In genomic region chr12:75099215-75099614, GRCh38 we compare ENCODE assay signal across 15 cellular contexts.
DNase-seq lines count a peak whose midpoint lies in the region; ATAC-seq and TF ChIP-seq lines count a peak whose summit lies in the region.
"Had no signal": no experiment of that assay in that cellular context is flagged by ENCODE, and none has a peak within 500 bp of the region (broad histone marks: within the 10 kb centered on the region; RNA-seq: fewer than 3 reads in every experiment).

No MANE protein-coding gene starts in this region.

- in situ Hi-C loops in SK-MEL-5 (cut with HindIII; ENCODE audit: low pct_unique_long_range_greater_than_20kb, low sequenced_read_pairs), result no loop called here

- DNase-seq in HCEC 1CT, result peak; percentile 17
- peak; percentile 66 for DNase-seq in MM.1S
- peak; percentile 4 for DNase-seq in SK-MEL-5 (ENCODE audit: low read depth, low spot score)
- DNase-seq in foreskin melanocyte, result peak; percentile 80
- DNase-seq in DMS153 treated with DMSO at 0.1 percent for 48 hours (lab: John Stamatoyannopoulos, UW; ENCODE audit: unreplicated experiment), result no peak
- no peak for DNase-seq in Kasumi-1 (lab: John Stamatoyannopoulos, UW)
- DNase-seq in NCI-H1417 treated with DMSO at 0.1 percent for 48 hours (lab: John Stamatoyannopoulos, UW), result no peak
- DNase-seq: Calu3; CD8-positive, alpha-beta T cell; DND-41; EL; GOT3; H7 had no signal

- H3K9ac ChIP-seq in MM.1S (ENCODE audit: low read length), result no peak overlapping the region
- H3K9ac ChIP-seq: BLaER1 treated with 17β-estradiol and CSF1 and Interleukin-3, amounts not matched to agents 10 nM and 100 nM had no signal

- no peaks in the 10 kb centered on the region for H3F3A ChIP-seq in MM.1S (ENCODE audit: insufficient read depth, low read length)

- H3K4me2 ChIP-seq in MM.1S (ENCODE audit: low read depth, low read length), result peak overlapping the region; percentile 11; the same call in 1 of the 2 replicates
- H3K4me2 ChIP-seq: BLaER1 treated with 17β-estradiol and CSF1 and Interleukin-3, amounts not matched to agents 10 nM and 100 nM had no signal

- no peak for ATAC-seq in GM18909 (IDR thresholded peaks at IDR 0.05; ENCODE audit: poor library complexity, unreplicated experiment)
- ATAC-seq: CD8-positive, alpha-beta T cell had no signal

- H4K20me1 ChIP-seq in MM.1S (ENCODE audit: insufficient read depth, low read length), result no peaks in the 10 kb centered on the region
- H4K20me1 ChIP-seq: BLaER1 treated with 17β-estradiol and CSF1 and Interleukin-3, amounts not matched to agents 10 nM and 100 nM had no signal

- H3K27ac ChIP-seq in MM.1S (ENCODE audit: low read length), result peak overlapping the region; percentile 9; the same call in 1 of the 2 replicates
- H3K27ac ChIP-seq: BLaER1 treated with 17β-estradiol and CSF1 and Interleukin-3, amounts not matched to agents 10 nM and 100 nM had no signal

- no peaks in the 10 kb centered on the region for H3K36me3 ChIP-seq in MM.1S (replicated peaks; ENCODE audit: insufficient read depth, low read length)
- H3K36me3 ChIP-seq: BLaER1 treated with 17β-estradiol and CSF1 and Interleukin-3, amounts not matched to agents 10 nM and 100 nM had no signal

- no peaks in the 10 kb centered on the region for H3K9me3 ChIP-seq in MM.1S (replicated peaks; ENCODE audit: insufficient read depth, low read length)
- H3K9me3 ChIP-seq: BLaER1 treated with 17β-estradiol and CSF1 and Interleukin-3, amounts not matched to agents 10 nM and 100 nM had no signal

- H3K79me2 ChIP-seq in MM.1S (ENCODE audit: low read length), result no peaks in the 10 kb centered on the region

- H3K4me1 ChIP-seq in MM.1S (ENCODE audit: low read length), result peaks cover 18% of the 10 kb centered on the region
- H3K4me1 ChIP-seq: BLaER1 treated with 17β-estradiol and CSF1 and Interleukin-3, amounts not matched to agents 10 nM and 100 nM had no signal

- H3K27me3 ChIP-seq in MM.1S (replicated peaks; ENCODE audit: insufficient read depth, low read length), result no peaks in the 10 kb centered on the region
- H3K27me3 ChIP-seq: BLaER1 treated with 17β-estradiol and CSF1 and Interleukin-3, amounts not matched to agents 10 nM and 100 nM had no signal

- TF ChIP-seq CTCF in MM.1S (IDR thresholded peaks at IDR 0.05; ENCODE audit: low read length), result no peak

- no peak overlapping the region for H3K4me3 ChIP-seq in MM.1S (ENCODE audit: low read length)
- H3K4me3 ChIP-seq: BLaER1 treated with 17β-estradiol and CSF1 and Interleukin-3, amounts not matched to agents 10 nM and 100 nM had no signal

- no peak overlapping the region for H2AFZ ChIP-seq in MM.1S (ENCODE audit: low read length)

- no peaks in the 10 kb centered on the region for H3K9me2 ChIP-seq in MM.1S (replicated peaks; ENCODE audit: insufficient read depth, low read length)

Comparison
In these comparisons a context has a peak if more than half of its experiments do, and no peak if none do; other contexts are left out.
1. DNase-seq: peak in HCEC 1CT (single experiment), MM.1S (single experiment), SK-MEL-5 (single experiment) and foreskin melanocyte (single experiment); none in DMS153 treated with DMSO at 0.1 percent for 48 hours (single experiment), Kasumi-1 (0 of 2) and NCI-H1417 treated with DMSO at 0.1 percent for 48 hours (single experiment).